Comparison of ENCODE assay signal across 8 cellular contexts in the genomic region with DNA sequence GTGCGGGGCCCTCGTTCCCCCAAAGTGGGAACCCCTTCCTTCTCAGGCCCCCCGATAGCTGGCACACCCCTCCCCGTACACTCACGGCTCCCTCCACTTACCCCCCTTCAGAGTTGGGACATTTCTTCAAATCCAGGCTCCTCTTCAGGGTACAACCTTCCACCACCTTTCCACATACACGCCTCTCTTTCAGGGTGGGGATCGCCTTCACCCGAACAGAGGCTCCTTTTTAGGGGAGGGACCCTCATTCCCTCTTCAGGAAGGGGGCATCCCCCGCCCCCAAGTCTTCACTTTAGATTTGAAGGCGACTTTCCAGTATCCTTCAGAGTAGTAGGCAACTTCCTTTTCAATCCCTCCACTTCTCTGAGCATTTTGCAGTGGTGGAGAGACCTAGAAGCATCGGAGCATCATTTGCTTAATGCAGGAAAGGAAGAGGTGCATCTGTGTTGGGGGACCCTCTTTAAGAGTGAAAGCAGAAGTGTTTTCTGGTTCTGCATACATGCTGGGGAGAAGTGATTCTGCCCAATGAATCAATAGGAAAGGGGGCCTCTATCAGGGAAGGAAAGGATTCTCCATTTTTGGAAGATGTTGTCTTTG. TPM values are rescaled to one million over a fixed set of nuclear protein-coding genes. Genes with fewer than 3 reads are reported as not detected.
A peak's percentile ranks its signal among the peaks of the same experiment; 100 is the strongest.
DNase-seq lines count a peak whose midpoint lies in the region; ATAC-seq and TF ChIP-seq lines count a peak whose summit lies in the region.

No MANE protein-coding gene starts in this region.

- H3K36me3 ChIP-seq in Caco-2 (ENCODE audit: control insufficient read depth, insufficient read depth, low read length), result no peaks in the 10 kb centered on the region
- H3K36me3 ChIP-seq in WERI-Rb-1, result no peaks in the 10 kb centered on the region
- no peaks in the 10 kb centered on the region for H3K36me3 ChIP-seq in hepatocyte (replicated peaks; ENCODE audit: insufficient read depth, low read depth)

- peak overlapping the region; percentile 87 for H3K27ac ChIP-seq in WERI-Rb-1
- H3K27ac ChIP-seq in hepatocyte, result peak overlapping the region; percentile 94

- no peak overlapping the region for H3K4me3 Mint-ChIP-seq in Caco-2 (ENCODE audit: unreplicated experiment)
- no peak overlapping the region for H3K4me3 Mint-ChIP-seq in stimulated activated memory B cell treated with anti-CD40 and anti-IgM and Interleukin-4, amounts not matched to agents 10 μg/mL and 1 μg/mL and 100 μg/mL, for 72 hours

- H3K4me2 ChIP-seq in hepatocyte, result peak overlapping the region; percentile 83

- peaks cover 22% of the 10 kb centered on the region for H3K4me1 Mint-ChIP-seq in Caco-2 (ENCODE audit: low read depth, unreplicated experiment)
- H3K4me1 Mint-ChIP-seq in stimulated activated memory B cell treated with anti-CD40 and anti-IgM and Interleukin-4, amounts not matched to agents 10 μg/mL and 1 μg/mL and 100 μg/mL, for 72 hours, result peaks cover 37% of the 10 kb centered on the region

- H3K9me3 Mint-ChIP-seq in Caco-2 (ENCODE audit: unreplicated experiment), result no peaks in the 10 kb centered on the region
- H3K9me3 Mint-ChIP-seq in stimulated activated memory B cell treated with anti-CD40 and anti-IgM and Interleukin-4, amounts not matched to agents 10 μg/mL and 1 μg/mL and 100 μg/mL, for 72 hours, result no peaks in the 10 kb centered on the region

- ATAC-seq in GM19395 (IDR thresholded peaks at IDR 0.05; ENCODE audit: unreplicated experiment), result peak; percentile 37
- peak; percentile 12 for ATAC-seq in HG03432 (IDR thresholded peaks at IDR 0.05; ENCODE audit: unreplicated experiment)
- peak; percentile 53 for ATAC-seq in stimulated activated memory B cell treated with anti-CD40 and anti-IgM and Interleukin-4, amounts not matched to agents 10 μg/mL and 1 μg/mL and 100 μg/mL, for 72 hours

- CTCF ChIA-PET in Caco-2 (lab: Charles Lee), result interaction anchor here (0.8 kb wide), 1 partner anchor 16 kb away, joined by 3 read pairs; no protein-coding TSS in a partner anchor

- under 1% methylated on average over 11 of the region's 11 CpGs for WGBS in hepatocyte (ENCODE audit: low lambda C conversion rate, missing lambda C conversion rate)

- DNase-seq in Caco-2, result no peak
- no peak for DNase-seq in WERI-Rb-1
- DNase-seq in hepatocyte (ENCODE audit: low spot score), result no peak
- no peak for DNase-seq in DMS153 treated with DMSO at 0.1 percent for 48 hours (lab: John Stamatoyannopoulos, UW; ENCODE audit: unreplicated experiment)
- DNase-seq in posterior cingulate gyrus, result no peak

- TF ChIP-seq CTCF in Caco-2 (IDR thresholded peaks at IDR 0.05; ENCODE audit: insufficient read depth in 1 of 2, low read depth in 1 of 2, low read length in 1 of 2, severe bottlenecking in 1 of 2, unreplicated experiment in 1 of 2) (no peak), WERI-Rb-1 (IDR thresholded peaks at IDR 0.05; ENCODE audit: low read depth, low read length) (no peak), hepatocyte (IDR thresholded peaks at IDR 0.05; ENCODE audit: poor library complexity) (no peak)

- H3K36me3 Mint-ChIP-seq in Caco-2 (ENCODE audit: insufficient read depth, unreplicated experiment), result peaks cover 9% of the 10 kb centered on the region
- peaks cover 6% of the 10 kb centered on the region for H3K36me3 Mint-ChIP-seq in stimulated activated memory B cell treated with anti-CD40 and anti-IgM and Interleukin-4, amounts not matched to agents 10 μg/mL and 1 μg/mL and 100 μg/mL, for 72 hours

- H3K9me2 ChIP-seq in hepatocyte (replicated peaks; ENCODE audit: insufficient read depth), result no peaks in the 10 kb centered on the region

- H4K20me1 ChIP-seq in hepatocyte (ENCODE audit: insufficient read depth, poor library complexity, severe bottlenecking), result peaks cover 6% of the 10 kb centered on the region

- H3K4me3 ChIP-seq in Caco-2 (ENCODE audit: low read depth, low read length), result peak overlapping the region; percentile 89
- peak overlapping the region; percentile 86 for H3K4me3 ChIP-seq in WERI-Rb-1 (ENCODE audit: low read depth, low read length)
- peak overlapping the region; percentile 93 for H3K4me3 ChIP-seq in hepatocyte

- BruUV-seq in Caco-2 (replicated peaks; lab: Mats Ljungman, UMichigan), result TSS peak; percentile 26

- no peaks in the 10 kb centered on the region for H3K27me3 Mint-ChIP-seq in Caco-2 (ENCODE audit: insufficient read depth, unreplicated experiment)
- H3K27me3 Mint-ChIP-seq in stimulated activated memory B cell treated with anti-CD40 and anti-IgM and Interleukin-4, amounts not matched to agents 10 μg/mL and 1 μg/mL and 100 μg/mL, for 72 hours, result no peaks in the 10 kb centered on the region

- H3K27me3 ChIP-seq in Caco-2 (replicated peaks; ENCODE audit: control insufficient read depth, insufficient read depth, low read length) (no peaks in the 10 kb centered on the region), WERI-Rb-1 (ENCODE audit: insufficient read depth, low read depth, severe bottlenecking) (no peaks in the 10 kb centered on the region), hepatocyte (no peaks in the 10 kb centered on the region)

- peak overlapping the region; percentile 58 for H2AFZ ChIP-seq in hepatocyte

- peaks cover 56% of the 10 kb centered on the region for H3K79me2 ChIP-seq in hepatocyte

- intact Hi-C loops in Caco-2 (cut with micrococcal nuclease; ENCODE audit: unreplicated experiment) (loop anchor here (1.0 to 5.0 kb wide), 5 partner anchors 21 to 69 kb away; no protein-coding TSS in a partner anchor), posterior cingulate gyrus (cut with DNase I) (no loop called here)

- H3K27ac Mint-ChIP-seq in Caco-2 (ENCODE audit: unreplicated experiment), result no peak overlapping the region
- no peak overlapping the region for H3K27ac Mint-ChIP-seq in stimulated activated memory B cell treated with anti-CD40 and anti-IgM and Interleukin-4, amounts not matched to agents 10 μg/mL and 1 μg/mL and 100 μg/mL, for 72 hours

- no peaks in the 10 kb centered on the region for H3K9me3 ChIP-seq in Caco-2
- H3K9me3 ChIP-seq in WERI-Rb-1 (ENCODE audit: severe bottlenecking), result peaks cover 5% of the 10 kb centered on the region
- no peaks in the 10 kb centered on the region for H3K9me3 ChIP-seq in hepatocyte (ENCODE audit: low read depth)

- peaks cover 29% of the 10 kb centered on the region for H3K4me1 ChIP-seq in Caco-2
- peaks cover 18% of the 10 kb centered on the region for H3K4me1 ChIP-seq in hepatocyte (ENCODE audit: insufficient read depth)

- POLR2A ChIA-PET in Caco-2 (lab: Charles Lee), result interaction anchor here (0.6 kb wide), 1 partner anchor 25 kb away, joined by 8 read pairs; no protein-coding TSS in a partner anchor

RNA-seq across cellular contexts. Expression of a gene that starts 0.8 kb away (rescaled TPM):
- 122 and 125 TPM in 2 replicates for total RNA-seq in Caco-2 (2022)
- 86.8 and 86.9 TPM in 2 replicates for total RNA-seq in hepatocyte
- 49.9 and 55.2 TPM in 2 replicates for polyA plus RNA-seq in hepatocyte
